1 cellular context compared by ENCODE assay signal in the genomic region with DNA sequence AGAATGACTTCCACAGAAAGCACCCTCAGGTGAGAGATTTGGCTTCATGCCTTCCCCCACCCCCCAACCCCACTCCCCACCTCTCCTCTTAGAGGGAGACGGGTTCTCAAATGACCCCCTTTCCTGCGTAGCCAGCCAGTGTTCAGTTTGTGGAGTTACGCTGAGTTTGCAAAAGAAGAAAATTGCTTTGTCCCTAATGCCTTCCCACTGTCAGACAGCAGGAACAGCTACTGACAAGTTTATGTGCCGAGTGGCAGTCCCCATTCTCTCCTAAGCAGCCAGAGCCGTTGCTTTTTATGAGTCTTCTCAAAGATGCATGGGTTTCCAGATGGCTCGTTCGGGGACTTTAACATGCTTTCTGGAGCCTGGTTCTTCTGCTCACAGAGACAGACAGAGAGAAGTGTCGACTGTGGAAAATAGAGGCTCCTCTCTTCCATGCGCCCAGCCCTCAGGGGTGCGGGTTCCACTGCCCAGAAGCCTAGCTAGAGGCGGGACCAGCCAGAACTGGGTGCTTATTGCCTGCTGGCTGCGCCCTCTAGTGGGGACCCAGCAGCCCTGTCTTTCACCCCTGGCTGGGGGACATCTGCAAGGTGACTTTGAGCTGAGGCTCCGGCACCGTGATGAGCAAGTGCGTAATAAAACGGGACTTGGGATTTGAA.
TF ChIP-seq lines count a peak whose summit lies in the region.

No MANE protein-coding gene starts in this region.

TF ChIP-seq in HepG2, 621 proteins besides CTCF, POLR2A, EP300 and RAD21 (continued from another document):
- TF ChIP-seq SIN3A (IDR thresholded peaks at IDR 0.05; ENCODE audit: borderline replicate concordance, low read depth, low read length) (no peak; the same call in 1 of the 2 replicates), ZNF614 (CRISPR knock-in tag; IDR thresholded peaks at IDR 0.05; ENCODE audit: borderline replicate concordance) (0 out of 2 replicates have a peak, but pooled peaks have one; percentile 58), ZNF3 (CRISPR knock-in tag; IDR thresholded peaks at IDR 0.05) (no peak), TEAD3 (CRISPR knock-in tag; optimal IDR thresholded peaks at IDR 0.05; ENCODE audit: borderline replicate concordance) (peak; percentile 47), ZFP82 (CRISPR knock-in tag; IDR thresholded peaks at IDR 0.05; ENCODE audit: borderline replicate concordance) (no peak), SRSF1 (optimal IDR thresholded peaks at IDR 0.05; ENCODE audit: low read depth, low read length) (no peak), SRSF9 (IDR thresholded peaks at IDR 0.05; ENCODE audit: borderline replicate concordance, insufficient read depth, low read depth, low read length, poor library complexity, severe bottlenecking) (no peak), HNF4A (CRISPR knock-in tag; IDR thresholded peaks at IDR 0.05) (peak; percentile 16; the same call in 1 of the 2 replicates), SMAD3 (CRISPR knock-in tag; IDR thresholded peaks at IDR 0.05) (peak; percentile 72; the same call in 1 of the 2 replicates), ZNF335 (CRISPR knock-in tag; IDR thresholded peaks at IDR 0.05) (no peak), RXRB (CRISPR knock-in tag; IDR thresholded peaks at IDR 0.05; ENCODE audit: borderline replicate concordance) (peak; percentile 57; the same call in 1 of the 2 replicates), ZNF569 (CRISPR knock-in tag; IDR thresholded peaks at IDR 0.05; ENCODE audit: borderline replicate concordance) (no peak), FOXA1 (IDR thresholded peaks at IDR 0.05) (no peak), FOXA1 (CRISPR knock-in tag; IDR thresholded peaks at IDR 0.05) (no peak), HNRNPK (IDR thresholded peaks at IDR 0.05; ENCODE audit: low read depth, low read length, poor library complexity, severe bottlenecking) (no peak), ZSCAN25 (CRISPR knock-in tag; IDR thresholded peaks at IDR 0.05) (0 out of 2 replicates have a peak, but pooled peaks have one; percentile 18), SIN3B (IDR thresholded peaks at IDR 0.05; ENCODE audit: low read length) (no peak), ZNF121 (CRISPR knock-in tag; IDR thresholded peaks at IDR 0.05) (no peak), HDAC2 (CRISPR knock-in tag; IDR thresholded peaks at IDR 0.05) (no peak), NR2F2 (IDR thresholded peaks at IDR 0.05; ENCODE audit: borderline replicate concordance, low read depth) (no peak), RBM39 (IDR thresholded peaks at IDR 0.05; ENCODE audit: low read depth, low read length, poor library complexity, severe bottlenecking) (no peak), HNRNPH1 (optimal IDR thresholded peaks at IDR 0.05; ENCODE audit: low read depth, low read length) (no peak), ARHGAP35 (CRISPR knock-in tag; IDR thresholded peaks at IDR 0.05; ENCODE audit: borderline replicate concordance) (no peak), GATAD1 (CRISPR knock-in tag; IDR thresholded peaks at IDR 0.05) (0 out of 2 replicates have a peak, but pooled peaks have one; percentile 39), ETV6 (CRISPR knock-in tag; conservative IDR thresholded peaks at IDR 0.05) (no peak)
- TF ChIP-seq, protein P1, sequence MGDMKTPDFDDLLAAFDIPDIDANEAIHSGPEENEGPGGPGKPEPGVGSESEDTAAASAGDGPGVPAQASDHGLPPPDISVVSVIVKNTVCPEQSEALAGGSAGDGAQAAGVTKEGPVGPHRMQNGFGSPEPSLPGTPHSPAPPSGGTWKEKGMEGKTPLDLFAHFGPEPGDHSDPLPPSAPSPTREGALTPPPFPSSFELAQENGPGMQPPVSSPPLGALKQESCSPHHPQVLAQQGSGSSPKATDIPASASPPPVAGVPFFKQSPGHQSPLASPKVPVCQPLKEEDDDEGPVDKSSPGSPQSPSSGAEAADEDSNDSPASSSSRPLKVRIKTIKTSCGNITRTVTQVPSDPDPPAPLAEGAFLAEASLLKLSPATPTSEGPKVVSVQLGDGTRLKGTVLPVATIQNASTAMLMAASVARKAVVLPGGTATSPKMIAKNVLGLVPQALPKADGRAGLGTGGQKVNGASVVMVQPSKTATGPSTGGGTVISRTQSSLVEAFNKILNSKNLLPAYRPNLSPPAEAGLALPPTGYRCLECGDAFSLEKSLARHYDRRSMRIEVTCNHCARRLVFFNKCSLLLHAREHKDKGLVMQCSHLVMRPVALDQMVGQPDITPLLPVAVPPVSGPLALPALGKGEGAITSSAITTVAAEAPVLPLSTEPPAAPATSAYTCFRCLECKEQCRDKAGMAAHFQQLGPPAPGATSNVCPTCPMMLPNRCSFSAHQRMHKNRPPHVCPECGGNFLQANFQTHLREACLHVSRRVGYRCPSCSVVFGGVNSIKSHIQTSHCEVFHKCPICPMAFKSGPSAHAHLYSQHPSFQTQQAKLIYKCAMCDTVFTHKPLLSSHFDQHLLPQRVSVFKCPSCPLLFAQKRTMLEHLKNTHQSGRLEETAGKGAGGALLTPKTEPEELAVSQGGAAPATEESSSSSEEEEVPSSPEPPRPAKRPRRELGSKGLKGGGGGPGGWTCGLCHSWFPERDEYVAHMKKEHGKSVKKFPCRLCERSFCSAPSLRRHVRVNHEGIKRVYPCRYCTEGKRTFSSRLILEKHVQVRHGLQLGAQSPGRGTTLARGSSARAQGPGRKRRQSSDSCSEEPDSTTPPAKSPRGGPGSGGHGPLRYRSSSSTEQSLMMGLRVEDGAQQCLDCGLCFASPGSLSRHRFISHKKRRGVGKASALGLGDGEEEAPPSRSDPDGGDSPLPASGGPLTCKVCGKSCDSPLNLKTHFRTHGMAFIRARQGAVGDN (CRISPR knock-in tag; IDR thresholded peaks at IDR 0.05): peak; percentile 65
- TF ChIP-seq, protein P2, sequence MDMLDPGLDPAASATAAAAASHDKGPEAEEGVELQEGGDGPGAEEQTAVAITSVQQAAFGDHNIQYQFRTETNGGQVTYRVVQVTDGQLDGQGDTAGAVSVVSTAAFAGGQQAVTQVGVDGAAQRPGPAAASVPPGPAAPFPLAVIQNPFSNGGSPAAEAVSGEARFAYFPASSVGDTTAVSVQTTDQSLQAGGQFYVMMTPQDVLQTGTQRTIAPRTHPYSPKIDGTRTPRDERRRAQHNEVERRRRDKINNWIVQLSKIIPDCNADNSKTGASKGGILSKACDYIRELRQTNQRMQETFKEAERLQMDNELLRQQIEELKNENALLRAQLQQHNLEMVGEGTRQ (IDR thresholded peaks at IDR 0.05; ENCODE audit: low read depth, low read length): no peak
- TF ChIP-seq, protein P2 (CRISPR knock-in tag; IDR thresholded peaks at IDR 0.05; ENCODE audit: borderline replicate concordance): no peak
- TF ChIP-seq, protein P3, sequence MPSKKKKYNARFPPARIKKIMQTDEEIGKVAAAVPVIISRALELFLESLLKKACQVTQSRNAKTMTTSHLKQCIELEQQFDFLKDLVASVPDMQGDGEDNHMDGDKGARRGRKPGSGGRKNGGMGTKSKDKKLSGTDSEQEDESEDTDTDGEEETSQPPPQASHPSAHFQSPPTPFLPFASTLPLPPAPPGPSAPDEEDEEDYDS (CRISPR knock-in tag; IDR thresholded peaks at IDR 0.05): 0 out of 2 replicates have a peak, but pooled peaks have one; percentile 24
- TF ChIP-seq, protein P4, sequence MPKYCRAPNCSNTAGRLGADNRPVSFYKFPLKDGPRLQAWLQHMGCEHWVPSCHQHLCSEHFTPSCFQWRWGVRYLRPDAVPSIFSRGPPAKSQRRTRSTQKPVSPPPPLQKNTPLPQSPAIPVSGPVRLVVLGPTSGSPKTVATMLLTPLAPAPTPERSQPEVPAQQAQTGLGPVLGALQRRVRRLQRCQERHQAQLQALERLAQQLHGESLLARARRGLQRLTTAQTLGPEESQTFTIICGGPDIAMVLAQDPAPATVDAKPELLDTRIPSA (CRISPR knock-in tag; IDR thresholded peaks at IDR 0.05; ENCODE audit: borderline replicate concordance): no peak
- TF ChIP-seq, protein P5, sequence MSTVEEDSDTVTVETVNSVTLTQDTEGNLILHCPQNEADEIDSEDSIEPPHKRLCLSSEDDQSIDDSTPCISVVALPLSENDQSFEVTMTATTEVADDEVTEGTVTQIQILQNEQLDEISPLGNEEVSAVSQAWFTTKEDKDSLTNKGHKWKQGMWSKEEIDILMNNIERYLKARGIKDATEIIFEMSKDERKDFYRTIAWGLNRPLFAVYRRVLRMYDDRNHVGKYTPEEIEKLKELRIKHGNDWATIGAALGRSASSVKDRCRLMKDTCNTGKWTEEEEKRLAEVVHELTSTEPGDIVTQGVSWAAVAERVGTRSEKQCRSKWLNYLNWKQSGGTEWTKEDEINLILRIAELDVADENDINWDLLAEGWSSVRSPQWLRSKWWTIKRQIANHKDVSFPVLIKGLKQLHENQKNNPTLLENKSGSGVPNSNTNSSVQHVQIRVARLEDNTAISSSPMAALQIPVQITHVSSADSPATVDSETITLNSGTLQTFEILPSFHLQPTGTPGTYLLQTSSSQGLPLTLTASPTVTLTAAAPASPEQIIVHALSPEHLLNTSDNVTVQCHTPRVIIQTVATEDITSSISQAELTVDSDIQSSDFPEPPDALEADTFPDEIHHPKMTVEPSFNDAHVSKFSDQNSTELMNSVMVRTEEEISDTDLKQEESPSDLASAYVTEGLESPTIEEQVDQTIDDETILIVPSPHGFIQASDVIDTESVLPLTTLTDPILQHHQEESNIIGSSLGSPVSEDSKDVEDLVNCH (CRISPR knock-in tag; IDR thresholded peaks at IDR 0.05): no peak
- TF ChIP-seq, protein P6, sequence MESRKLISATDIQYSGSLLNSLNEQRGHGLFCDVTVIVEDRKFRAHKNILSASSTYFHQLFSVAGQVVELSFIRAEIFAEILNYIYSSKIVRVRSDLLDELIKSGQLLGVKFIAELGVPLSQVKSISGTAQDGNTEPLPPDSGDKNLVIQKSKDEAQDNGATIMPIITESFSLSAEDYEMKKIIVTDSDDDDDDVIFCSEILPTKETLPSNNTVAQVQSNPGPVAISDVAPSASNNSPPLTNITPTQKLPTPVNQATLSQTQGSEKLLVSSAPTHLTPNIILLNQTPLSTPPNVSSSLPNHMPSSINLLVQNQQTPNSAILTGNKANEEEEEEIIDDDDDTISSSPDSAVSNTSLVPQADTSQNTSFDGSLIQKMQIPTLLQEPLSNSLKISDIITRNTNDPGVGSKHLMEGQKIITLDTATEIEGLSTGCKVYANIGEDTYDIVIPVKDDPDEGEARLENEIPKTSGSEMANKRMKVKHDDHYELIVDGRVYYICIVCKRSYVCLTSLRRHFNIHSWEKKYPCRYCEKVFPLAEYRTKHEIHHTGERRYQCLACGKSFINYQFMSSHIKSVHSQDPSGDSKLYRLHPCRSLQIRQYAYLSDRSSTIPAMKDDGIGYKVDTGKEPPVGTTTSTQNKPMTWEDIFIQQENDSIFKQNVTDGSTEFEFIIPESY (CRISPR knock-in tag; IDR thresholded peaks at IDR 0.05): peak; percentile 81
- TF ChIP-seq, protein P7, sequence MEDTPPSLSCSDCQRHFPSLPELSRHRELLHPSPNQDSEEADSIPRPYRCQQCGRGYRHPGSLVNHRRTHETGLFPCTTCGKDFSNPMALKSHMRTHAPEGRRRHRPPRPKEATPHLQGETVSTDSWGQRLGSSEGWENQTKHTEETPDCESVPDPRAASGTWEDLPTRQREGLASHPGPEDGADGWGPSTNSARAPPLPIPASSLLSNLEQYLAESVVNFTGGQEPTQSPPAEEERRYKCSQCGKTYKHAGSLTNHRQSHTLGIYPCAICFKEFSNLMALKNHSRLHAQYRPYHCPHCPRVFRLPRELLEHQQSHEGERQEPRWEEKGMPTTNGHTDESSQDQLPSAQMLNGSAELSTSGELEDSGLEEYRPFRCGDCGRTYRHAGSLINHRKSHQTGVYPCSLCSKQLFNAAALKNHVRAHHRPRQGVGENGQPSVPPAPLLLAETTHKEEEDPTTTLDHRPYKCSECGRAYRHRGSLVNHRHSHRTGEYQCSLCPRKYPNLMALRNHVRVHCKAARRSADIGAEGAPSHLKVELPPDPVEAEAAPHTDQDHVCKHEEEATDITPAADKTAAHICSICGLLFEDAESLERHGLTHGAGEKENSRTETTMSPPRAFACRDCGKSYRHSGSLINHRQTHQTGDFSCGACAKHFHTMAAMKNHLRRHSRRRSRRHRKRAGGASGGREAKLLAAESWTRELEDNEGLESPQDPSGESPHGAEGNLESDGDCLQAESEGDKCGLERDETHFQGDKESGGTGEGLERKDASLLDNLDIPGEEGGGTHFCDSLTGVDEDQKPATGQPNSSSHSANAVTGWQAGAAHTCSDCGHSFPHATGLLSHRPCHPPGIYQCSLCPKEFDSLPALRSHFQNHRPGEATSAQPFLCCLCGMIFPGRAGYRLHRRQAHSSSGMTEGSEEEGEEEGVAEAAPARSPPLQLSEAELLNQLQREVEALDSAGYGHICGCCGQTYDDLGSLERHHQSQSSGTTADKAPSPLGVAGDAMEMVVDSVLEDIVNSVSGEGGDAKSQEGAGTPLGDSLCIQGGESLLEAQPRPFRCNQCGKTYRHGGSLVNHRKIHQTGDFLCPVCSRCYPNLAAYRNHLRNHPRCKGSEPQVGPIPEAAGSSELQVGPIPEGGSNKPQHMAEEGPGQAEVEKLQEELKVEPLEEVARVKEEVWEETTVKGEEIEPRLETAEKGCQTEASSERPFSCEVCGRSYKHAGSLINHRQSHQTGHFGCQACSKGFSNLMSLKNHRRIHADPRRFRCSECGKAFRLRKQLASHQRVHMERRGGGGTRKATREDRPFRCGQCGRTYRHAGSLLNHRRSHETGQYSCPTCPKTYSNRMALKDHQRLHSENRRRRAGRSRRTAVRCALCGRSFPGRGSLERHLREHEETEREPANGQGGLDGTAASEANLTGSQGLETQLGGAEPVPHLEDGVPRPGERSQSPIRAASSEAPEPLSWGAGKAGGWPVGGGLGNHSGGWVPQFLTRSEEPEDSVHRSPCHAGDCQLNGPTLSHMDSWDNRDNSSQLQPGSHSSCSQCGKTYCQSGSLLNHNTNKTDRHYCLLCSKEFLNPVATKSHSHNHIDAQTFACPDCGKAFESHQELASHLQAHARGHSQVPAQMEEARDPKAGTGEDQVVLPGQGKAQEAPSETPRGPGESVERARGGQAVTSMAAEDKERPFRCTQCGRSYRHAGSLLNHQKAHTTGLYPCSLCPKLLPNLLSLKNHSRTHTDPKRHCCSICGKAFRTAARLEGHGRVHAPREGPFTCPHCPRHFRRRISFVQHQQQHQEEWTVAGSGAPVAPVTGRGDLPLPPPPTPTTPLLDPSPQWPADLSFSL (CRISPR knock-in tag; IDR thresholded peaks at IDR 0.05): no peak
